In the genomic region with DNA sequence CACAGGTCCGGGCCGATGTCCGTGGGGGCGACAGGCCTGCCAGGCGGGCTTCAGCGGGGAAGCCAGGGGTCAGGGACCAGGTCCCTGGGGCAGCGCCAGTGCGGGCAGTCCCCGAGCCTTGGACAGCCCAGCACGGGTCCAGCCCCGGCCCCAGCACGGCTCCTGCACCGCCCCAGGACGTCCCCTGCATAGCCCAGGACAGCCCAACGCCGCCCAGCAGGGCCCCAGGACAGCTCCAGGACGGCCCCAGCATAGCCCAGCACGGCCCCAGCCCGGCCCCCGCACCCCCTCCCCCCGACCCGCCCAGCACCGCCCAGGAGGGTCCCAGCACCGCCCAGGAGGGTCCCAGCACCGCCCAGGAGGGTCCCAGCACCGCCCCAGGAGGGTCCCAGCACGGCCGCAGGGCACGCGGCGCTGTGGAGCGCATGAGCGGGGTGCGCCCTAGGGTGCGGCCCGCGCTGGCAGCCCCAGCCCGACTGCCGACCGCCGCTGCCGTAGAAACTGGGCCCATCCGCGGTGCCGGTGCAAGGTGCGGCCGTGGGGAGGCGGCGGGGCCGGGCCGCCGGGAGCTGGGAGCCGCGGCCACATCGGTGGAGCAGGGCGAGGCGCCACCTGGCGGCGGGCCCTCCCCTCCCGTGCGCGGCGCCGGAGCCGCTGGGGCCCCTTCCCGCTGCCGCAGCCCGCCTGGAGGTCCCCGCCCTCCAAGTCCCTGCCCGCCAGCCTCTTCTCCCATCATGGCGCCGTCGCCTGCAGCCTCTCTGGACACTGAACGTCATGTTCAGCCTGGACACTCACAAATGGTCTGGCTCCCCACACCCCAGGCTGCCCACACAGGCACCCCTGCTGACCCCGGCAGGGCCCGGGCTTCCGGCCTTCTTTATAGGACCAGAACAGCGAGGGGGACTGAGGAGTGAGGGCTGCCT, we compare ENCODE assay signal across 8 cellular contexts.
DNase-seq lines count a peak whose midpoint lies in the region.

No MANE protein-coding gene starts in this region.

- peak overlapping the region; percentile 49 for H3K4me3 Mint-ChIP-seq in activated naive CD4-positive, alpha-beta T cell treated with anti-CD3 and anti-CD28 coated beads, Interleukin-2, amount 50 U/mL, for 24 hours

- H3K9ac ChIP-seq in iPS-18a (ENCODE audit: low read length), result no peak overlapping the region

- H3K4me1 ChIP-seq in iPS-18a (ENCODE audit: control insufficient read depth, low read depth, low read length), result no peaks in the 10 kb centered on the region

- no peak overlapping the region for H3K27ac Mint-ChIP-seq in activated naive CD4-positive, alpha-beta T cell treated with anti-CD3 and anti-CD28 coated beads, Interleukin-2, amount 50 U/mL, for 24 hours

- no peaks in the 10 kb centered on the region for H3K4me1 Mint-ChIP-seq in activated naive CD4-positive, alpha-beta T cell treated with anti-CD3 and anti-CD28 coated beads, Interleukin-2, amount 50 U/mL, for 24 hours

- H3K9me3 Mint-ChIP-seq in activated naive CD4-positive, alpha-beta T cell treated with anti-CD3 and anti-CD28 coated beads, Interleukin-2, amount 50 U/mL, for 24 hours, result no peaks in the 10 kb centered on the region

- H3K27ac ChIP-seq in iPS-18a (ENCODE audit: low read length), result no peak overlapping the region

- peak overlapping the region; percentile 6 for H3K4me3 ChIP-seq in iPS-18a (ENCODE audit: low read length)

- peak; percentile 69 for DNase-seq in Daoy (ENCODE audit: low read depth)
- DNase-seq in SK-MEL-5 (ENCODE audit: low read depth, low spot score), result peak; percentile 32
- peak; percentile 26 to 45 for DNase-seq in stimulated activated CD4-positive, alpha-beta T cell treated with anti-CD3 and anti-CD28 coated beads, Interleukin-15, amount 100 ng/mL, for 1 hour (ENCODE audit: low read depth in 1 of 2, low spot score in 1 of 2)
- no peak for DNase-seq in OCI-M1 (lab: John Stamatoyannopoulos, UW)
- no peak for DNase-seq in middle frontal gyrus (ENCODE audit: extremely low spot score, low spot score)
- DNase-seq in NCI-H510A (lab: John Stamatoyannopoulos, UW), result no peak

- no peaks in the 10 kb centered on the region for H3K27me3 Mint-ChIP-seq in activated naive CD4-positive, alpha-beta T cell treated with anti-CD3 and anti-CD28 coated beads, Interleukin-2, amount 50 U/mL, for 24 hours

- H3K36me3 ChIP-seq in iPS-18a (ENCODE audit: control insufficient read depth, low read depth, low read length), result no peaks in the 10 kb centered on the region

- in situ Hi-C loops in SK-MEL-5 (cut with HindIII; ENCODE audit: low pct_unique_long_range_greater_than_20kb, low sequenced_read_pairs), result no loop called here

- no peaks in the 10 kb centered on the region for H3K9me3 ChIP-seq in iPS-18a (ENCODE audit: control insufficient read depth, low read depth, low read length)

- peaks cover 4% of the 10 kb centered on the region for H3K27me3 ChIP-seq in iPS-18a (ENCODE audit: control insufficient read depth, insufficient read depth, low read length)

- H3K36me3 Mint-ChIP-seq in activated naive CD4-positive, alpha-beta T cell treated with anti-CD3 and anti-CD28 coated beads, Interleukin-2, amount 50 U/mL, for 24 hours, result no peaks in the 10 kb centered on the region

Comparison
In these comparisons a context has a peak if more than half of its experiments do, and no peak if none do; other contexts are left out.
1. DNase-seq: peak in Daoy (single experiment), SK-MEL-5 (single experiment) and stimulated activated CD4-positive, alpha-beta T cell treated with anti-CD3 and anti-CD28 coated beads, Interleukin-15, amount 100 ng/mL, for 1 hour (2 of 2); none in OCI-M1 (single experiment), middle frontal gyrus (single experiment) and NCI-H510A (single experiment).